13 cellular contexts compared by ENCODE assay signal in genomic region chr2:237924164-237924534, GRCh38. TPM values are rescaled to one million over a fixed set of nuclear protein-coding genes. Genes with fewer than 3 reads are reported as not detected.
A peak's percentile ranks its signal among the peaks of the same experiment; 100 is the strongest.
DNase-seq lines count a peak whose midpoint lies in the region; ATAC-seq, FAIRE-seq and TF ChIP-seq lines count a peak whose summit lies in the region.
"Had no signal": no experiment of that assay in that cellular context is flagged by ENCODE, and none has a peak within 500 bp of the region (broad histone marks: within the 10 kb centered on the region; RNA-seq: fewer than 3 reads in every experiment).

No MANE protein-coding gene starts in this region.

- H3K36me3 Mint-ChIP-seq in CD4-positive, alpha-beta memory T cell, result no peaks in the 10 kb centered on the region
- H3K36me3 Mint-ChIP-seq in activated B cell treated with CpG ODN at 0.5 μM for 24 hours (ENCODE audit: low read depth), result no peaks in the 10 kb centered on the region
- no peaks in the 10 kb centered on the region for H3K36me3 Mint-ChIP-seq in CD8-positive, alpha-beta T cell

- H4K91ac ChIP-seq in mesenchymal stem cell (ENCODE audit: low read length), result peak overlapping the region; percentile 12

- peaks cover 16 to 30% (median 22%) of the 10 kb centered on the region in 4 donors for H3K4me1 Mint-ChIP-seq in CD4-positive, alpha-beta memory T cell
- peaks cover 12% of the 10 kb centered on the region for H3K4me1 Mint-ChIP-seq in activated B cell treated with CpG ODN at 0.5 μM for 24 hours
- peaks cover 10% of the 10 kb centered on the region for H3K4me1 Mint-ChIP-seq in CD8-positive, alpha-beta T cell (ENCODE audit: low read depth)

- DNase-seq in A549 (ENCODE audit: low read depth in 1 of 2, low spot score in 1 of 2) (no peak), activated B cell treated with CpG ODN at 0.5 μM for 24 hours (no peak), mesenchymal stem cell (no peak), omental fat pad (ENCODE audit: low spot score) (no peak), DMS114 treated with DMSO at 0.1 percent for 48 hours (lab: John Stamatoyannopoulos, UW; ENCODE audit: unreplicated experiment) (no peak)
- DNase-seq in CD4-positive, alpha-beta memory T cell, result no peak
- DNase-seq in CD8-positive, alpha-beta T cell, result no peak
- DNase-seq: DMS79, NCI-H1694 treated with DMSO at 0.1 percent for 48 hours, NCI-H510A had no signal

- FAIRE-seq in A549 (lab: Jason Lieb, UNC), result no peak

- H3K4me1 ChIP-seq in A549, result peaks cover 5% of the 10 kb centered on the region; the same call in 1 of the 3 replicates
- H3K4me1 ChIP-seq in CD4-positive, alpha-beta memory T cell (ENCODE audit: insufficient read depth, low read length), result peaks cover 16% of the 10 kb centered on the region
- H3K4me1 ChIP-seq in mesenchymal stem cell (ENCODE audit: control insufficient read depth, insufficient read depth, low read depth, low read length), result peaks cover 12% of the 10 kb centered on the region
- H3K4me1 ChIP-seq in CD8-positive, alpha-beta T cell (ENCODE audit: insufficient read depth, low read length), result peaks cover 5% of the 10 kb centered on the region
- H3K4me1 ChIP-seq: prostate gland had no signal

- H3K79me1 ChIP-seq in mesenchymal stem cell (replicated peaks; ENCODE audit: low read length, poor library complexity, severe bottlenecking), result no peaks in the 10 kb centered on the region

- TF ChIP-seq POLR2A in A549 (IDR thresholded peaks at IDR 0.05; ENCODE audit: low read length), result no peak

- H3K9ac ChIP-seq in mesenchymal stem cell (ENCODE audit: low read length), result no peak overlapping the region

- H2BK120ac ChIP-seq in mesenchymal stem cell (ENCODE audit: low read depth, low read length), result no peak overlapping the region

- H2AK5ac ChIP-seq in mesenchymal stem cell (ENCODE audit: low read length, severe bottlenecking), result no peak overlapping the region

- no peak overlapping the region for H3K18ac ChIP-seq in mesenchymal stem cell (ENCODE audit: low read depth in 1 of 2, low read length in 2 of 2)

- no peak overlapping the region for H2AFZ ChIP-seq in mesenchymal stem cell (ENCODE audit: low read depth, low read length)

- H4K8ac ChIP-seq in mesenchymal stem cell (ENCODE audit: low read length), result peak overlapping the region; percentile 24

- H3K4me3 ChIP-seq in A549 (no peak overlapping the region), mesenchymal stem cell (ENCODE audit: insufficient read depth in 1 of 2, low read depth in 1 of 2, low read length in 2 of 2) (no peak overlapping the region)
- H3K4me3 ChIP-seq in CD4-positive, alpha-beta memory T cell (ENCODE audit: low read length in 2 of 2), result no peak overlapping the region
- no peak overlapping the region for H3K4me3 ChIP-seq in CD8-positive, alpha-beta T cell (ENCODE audit: low read depth, low read length)
- H3K4me3 ChIP-seq: SK-N-MC had no signal

- H3K9me3 ChIP-seq in A549 (no peaks in the 10 kb centered on the region), mesenchymal stem cell (ENCODE audit: control insufficient read depth, low read length) (no peaks in the 10 kb centered on the region)
- H3K9me3 ChIP-seq in CD4-positive, alpha-beta memory T cell (ENCODE audit: control insufficient read depth in 1 of 2, low read length in 2 of 2), result no peaks in the 10 kb centered on the region
- H3K9me3 ChIP-seq in CD8-positive, alpha-beta T cell (ENCODE audit: low read length), result no peaks in the 10 kb centered on the region
- H3K9me3 ChIP-seq: prostate gland had no signal

- no peak for TF ChIP-seq RAD21 in A549 (conservative IDR thresholded peaks at IDR 0.05 in 1 of 2, IDR thresholded peaks at IDR 0.05 in 1 of 2)

- no peak overlapping the region for H2BK12ac ChIP-seq in mesenchymal stem cell (ENCODE audit: low read length in 2 of 2)

- H3K4ac ChIP-seq in mesenchymal stem cell (ENCODE audit: low read depth in 1 of 2, low read length in 2 of 2), result no peak overlapping the region

- WGBS in A549 (ENCODE audit: missing lambda C conversion rate), result 78% methylated on average over 14 of the region's 14 CpGs
- 95% methylated on average over 14 of the region's 14 CpGs for WGBS in mesenchymal stem cell

- intact Hi-C loops in CD4-positive, alpha-beta memory T cell (cut with micrococcal nuclease), result no loop called here
- intact Hi-C loops in activated B cell treated with CpG ODN at 0.5 μM for 24 hours (cut with micrococcal nuclease), result loop anchor here (5.0 kb wide), 2 partner anchors 138 to 308 kb away; partner anchors contain the start of gene SCLY
- intact Hi-C loops in CD8-positive, alpha-beta T cell (cut with DNase I, micrococcal nuclease), result loop anchor here in 1 of 2 experiments (10.0 kb wide), 1 partner anchor 241 kb away; no protein-coding TSS in a partner anchor

- no peak overlapping the region for H3K23ac ChIP-seq in mesenchymal stem cell (ENCODE audit: low read length in 2 of 2)

- no peak overlapping the region for H2BK15ac ChIP-seq in mesenchymal stem cell (ENCODE audit: low read depth, poor library complexity, severe bottlenecking)

- H3K36me3 ChIP-seq in CD4-positive, alpha-beta memory T cell (ENCODE audit: insufficient read depth, low read length), result no peaks in the 10 kb centered on the region
- H3K36me3 ChIP-seq in mesenchymal stem cell (ENCODE audit: control insufficient read depth in 1 of 2, insufficient read depth in 2 of 2, low read depth in 1 of 2, low read length in 2 of 2), result no peaks in the 10 kb centered on the region
- H3K36me3 ChIP-seq in CD8-positive, alpha-beta T cell (ENCODE audit: insufficient read depth, low read length), result no peaks in the 10 kb centered on the region
- H3K36me3 ChIP-seq: prostate gland had no signal

- H3K4me2 ChIP-seq in A549, result peak overlapping the region; percentile 63; the same call in 1 of the 3 replicates
- H3K4me2 ChIP-seq in mesenchymal stem cell (ENCODE audit: low read length, poor library complexity, severe bottlenecking), result no peak overlapping the region

- H2BK5ac ChIP-seq in mesenchymal stem cell (ENCODE audit: low read depth, low read length, poor library complexity, severe bottlenecking), result no peak overlapping the region

- TF ChIP-seq CTCF in A549 (IDR thresholded peaks at IDR 0.05), result no peak
- TF ChIP-seq CTCF in activated B cell treated with CpG ODN at 0.5 μM for 24 hours (IDR thresholded peaks at IDR 0.05), result no peak
- no peak for TF ChIP-seq CTCF in omental fat pad (IDR thresholded peaks at IDR 0.05)
- TF ChIP-seq CTCF in CD8-positive, alpha-beta T cell (IDR thresholded peaks at IDR 0.05), result no peak

- no peak overlapping the region for H3K14ac ChIP-seq in mesenchymal stem cell (ENCODE audit: low read length in 2 of 2)

- peak overlapping the region in 5 of 8 donors; percentile 62 to 83 (median 70) for H3K4me3 Mint-ChIP-seq in CD4-positive, alpha-beta memory T cell
- peak overlapping the region; percentile 47 for H3K4me3 Mint-ChIP-seq in activated B cell treated with CpG ODN at 0.5 μM for 24 hours
- H3K4me3 Mint-ChIP-seq in CD8-positive, alpha-beta T cell, result no peak overlapping the region

- no peak for ATAC-seq in A549
- ATAC-seq in activated B cell treated with CpG ODN at 0.5 μM for 24 hours (ENCODE audit: low read depth), result no peak
- no peak for ATAC-seq in GM19455 (IDR thresholded peaks at IDR 0.05; ENCODE audit: unreplicated experiment)
- no peak for ATAC-seq in omental fat pad (ENCODE audit: low FRiP score)
- ATAC-seq in CD8-positive, alpha-beta T cell, result no peak

- peak overlapping the region in 2 of 7 donors; percentile 22 to 47 for H3K27ac Mint-ChIP-seq in CD4-positive, alpha-beta memory T cell
- no peak overlapping the region for H3K27ac Mint-ChIP-seq in activated B cell treated with CpG ODN at 0.5 μM for 24 hours
- H3K27ac Mint-ChIP-seq in CD8-positive, alpha-beta T cell, result no peak overlapping the region

- POLR2A ChIA-PET in A549 (lab: Yijun Ruan, JAX), result no interaction called here
- POLR2A ChIA-PET in CD4-positive, alpha-beta memory T cell (lab: Charles Lee; ENCODE audit: partially characterized antibody), result interaction anchor here (0.8 to 1.2 kb wide), 3 partner anchors 15 to 54 kb away, joined by 3 to 4 read pairs (median 3); no protein-coding TSS in a partner anchor
- POLR2A ChIA-PET in activated B cell treated with CpG ODN at 0.5 μM for 24 hours (lab: Charles Lee), result interaction anchor here (2.2 kb wide), 1 partner anchor 19 kb away, joined by 10 read pairs; no protein-coding TSS in a partner anchor
- POLR2A ChIA-PET in CD8-positive, alpha-beta T cell (lab: Charles Lee), result no interaction called here

- H3K27ac ChIP-seq in A549 (no peak overlapping the region), mesenchymal stem cell (ENCODE audit: low read length, poor library complexity, severe bottlenecking) (no peak overlapping the region)
- H3K27ac ChIP-seq in CD4-positive, alpha-beta memory T cell (ENCODE audit: low read depth, low read length), result no peak overlapping the region
- H3K27ac ChIP-seq in CD8-positive, alpha-beta T cell (ENCODE audit: low read depth, low read length), result no peak overlapping the region
- H3K27ac ChIP-seq: SK-N-MC had no signal

- CTCF ChIA-PET in A549 (lab: Yijun Ruan, JAX), result interaction anchor here (0.6 to 3.2 kb wide), 11 partner anchors 8 to 335 kb away, joined by 3 to 18 read pairs (median 5); no protein-coding TSS in a partner anchor
- CTCF ChIA-PET in CD4-positive, alpha-beta memory T cell (lab: Charles Lee; ENCODE audit: partially characterized antibody), result interaction anchor here (0.7 to 2.5 kb wide), 11 partner anchors 12 to 341 kb away, joined by 3 to 16 read pairs (median 4); no protein-coding TSS in a partner anchor
- CTCF ChIA-PET in activated B cell treated with CpG ODN at 0.5 μM for 24 hours (lab: Charles Lee), result interaction anchor here (1.1 to 1.2 kb wide), 3 partner anchors 25 to 339 kb away, joined by 3 to 6 read pairs (median 3); no protein-coding TSS in a partner anchor
- CTCF ChIA-PET in CD8-positive, alpha-beta T cell (lab: Charles Lee), result interaction anchor here (0.9 to 1.7 kb wide), 6 partner anchors 16 to 185 kb away, joined by 3 to 8 read pairs (median 4); no protein-coding TSS in a partner anchor

- no peaks in the 10 kb centered on the region for H3K9me3 Mint-ChIP-seq in CD4-positive, alpha-beta memory T cell
- no peaks in the 10 kb centered on the region for H3K9me3 Mint-ChIP-seq in activated B cell treated with CpG ODN at 0.5 μM for 24 hours
- no peaks in the 10 kb centered on the region for H3K9me3 Mint-ChIP-seq in CD8-positive, alpha-beta T cell

- H3K27me3 ChIP-seq in CD4-positive, alpha-beta memory T cell (ENCODE audit: insufficient read depth, low read length), result no peaks in the 10 kb centered on the region
- H3K27me3 ChIP-seq in mesenchymal stem cell (ENCODE audit: control insufficient read depth in 1 of 2, insufficient read depth in 1 of 2, low read length in 2 of 2), result peaks cover 7% of the 10 kb centered on the region in 2 experiments
- H3K27me3 ChIP-seq in CD8-positive, alpha-beta T cell (ENCODE audit: insufficient read depth, low read length), result no peaks in the 10 kb centered on the region

- TF ChIP-seq EP300 in A549 (IDR thresholded peaks at IDR 0.05), result no peak

- H3K27me3 Mint-ChIP-seq in CD4-positive, alpha-beta memory T cell, result no peaks in the 10 kb centered on the region
- peaks cover 5% of the 10 kb centered on the region for H3K27me3 Mint-ChIP-seq in activated B cell treated with CpG ODN at 0.5 μM for 24 hours
- no peaks in the 10 kb centered on the region for H3K27me3 Mint-ChIP-seq in CD8-positive, alpha-beta T cell (ENCODE audit: low read depth)

RNA-seq across cellular contexts. Expression of gene UBE2F, which starts 42.7 kb away (rescaled TPM):
- 65.5 and 81.1 TPM in 2 replicates for polyA plus RNA-seq in A549 (2011; rRNA removed)
- 33.4 and 33.8 TPM in 2 replicates for polyA plus RNA-seq in A549 (2012; cell fraction: cytosol; rRNA removed)
- 15.0 and 25.2 TPM in 2 replicates for polyA plus RNA-seq in A549 (2012; cell fraction: nucleus; rRNA removed)
- polyA plus RNA-seq in A549 (2017; fragmentation: RNase III; extraction: RNeasy Plus Mini Kit Qiagen cat#74134 plus additional on column Dnase treatment), result 49.1 to 51.3 TPM (median 49.7 TPM) in 3 replicates
- 22.8 and 25.1 TPM in 2 replicates for polyA minus RNA-seq in A549 (2011; rRNA and poly(A)+ RNA removed)
- 10 to 100 TPM; 35.7 to 39.3 TPM for total RNA-seq in CD4-positive, alpha-beta memory T cell
- polyA plus RNA-seq in CD4-positive, alpha-beta memory T cell, result 100 to 1,000 TPM in 1 of 2 donors, 10 to 100 TPM in 1; 82.4 to 116 TPM
- 32.4 and 41.2 TPM in 2 replicates for total RNA-seq in activated B cell treated with CpG ODN at 0.5 μM for 24 hours
- polyA plus RNA-seq in mesenchymal stem cell (2013, experiment 1 of 2), result 39.3 TPM
- 41.3 TPM for polyA plus RNA-seq in mesenchymal stem cell (2013, experiment 2 of 2)
- 10 to 100 TPM; 36.3 to 59.9 (median 51.3) TPM for total RNA-seq in omental fat pad
- 10 to 100 TPM; 16.5 to 18.4 TPM for total RNA-seq in CD8-positive, alpha-beta T cell

Comparison
In these comparisons a context has a peak if more than half of its experiments do, and no peak if none do; other contexts are left out.
1. POLR2A ChIA-PET loops: an anchor here in CD4-positive, alpha-beta memory T cell (0.8 to 1.2 kb wide) and activated B cell treated with CpG ODN at 0.5 μM for 24 hours (2.2 kb wide); none called in A549 and CD8-positive, alpha-beta T cell.